ENCODE assay signal across 17 cellular contexts in genomic region chr3:147119346-147119745, GRCh38.
"Had no signal": no experiment of that assay in that cellular context is flagged by ENCODE, and none has a peak within 500 bp of the region (broad histone marks: within the 10 kb centered on the region; RNA-seq: fewer than 3 reads in every experiment).

No MANE protein-coding gene starts in this region.

- H3K4me3 ChIP-seq: esophagus muscularis mucosa, heart left ventricle, lung, psoas muscle, right lobe of liver, suprapubic skin, thyroid gland had no signal

- H3K9me3 ChIP-seq: esophagus muscularis mucosa, heart left ventricle, psoas muscle, right lobe of liver, thyroid gland had no signal

- ATAC-seq: effector memory CD8-positive, alpha-beta T cell; heart left ventricle; left colon; left ventricle myocardium superior; naive thymus-derived CD4-positive, alpha-beta T cell; psoas muscle; stimulated activated effector memory CD8-positive, alpha-beta T cell treated with anti-CD3 and anti-CD28 coated beads, Interleukin-12 subunit alpha, Interleukin-12 subunit beta, amount 100 ng/mL, for 72 hours; stimulated activated naive CD8-positive, alpha-beta T cell treated with anti-CD3 and anti-CD28 coated beads, Interleukin-15, Interleukin-2, amounts not matched to agents 100 U/mL and 50 U/mL, for 24 hours had no signal

- DNase-seq: effector memory CD8-positive, alpha-beta T cell; heart left ventricle; left colon; left ventricle myocardium superior; naive thymus-derived CD4-positive, alpha-beta T cell; nephron progenitor cell; psoas muscle; retina; right lobe of liver; stimulated activated CD4-positive, alpha-beta T cell treated with anti-CD3 and anti-CD28 coated beads, Interleukin-4, amount 100 ng/mL, for 1 hour; stimulated activated CD8-positive, alpha-beta memory T cell treated with anti-CD3 and anti-CD28 coated beads, Interleukin-4, amount 100 ng/mL, for 48 hours; stimulated activated naive CD8-positive, alpha-beta T cell treated with anti-CD3 and anti-CD28 coated beads, Interleukin-15, Interleukin-2, amounts not matched to agents 100 U/mL and 50 U/mL, for 24 hours; thyroid gland had no signal

- H3K4me1 ChIP-seq: esophagus muscularis mucosa, heart left ventricle, psoas muscle, right lobe of liver, suprapubic skin, thyroid gland had no signal

- H3K27me3 ChIP-seq: esophagus muscularis mucosa, heart left ventricle, right lobe of liver, suprapubic skin, thyroid gland had no signal

- H3K36me3 ChIP-seq: esophagus muscularis mucosa, heart left ventricle, right lobe of liver, suprapubic skin, thyroid gland had no signal
